8 cellular contexts compared by ENCODE assay signal in genomic region chr3:185822957-185823279, GRCh38. TPM values are rescaled to one million over a fixed set of nuclear protein-coding genes. Genes with fewer than 3 reads are reported as not detected.
DNase-seq lines count a peak whose midpoint lies in the region; ATAC-seq and TF ChIP-seq lines count a peak whose summit lies in the region.

No MANE protein-coding gene starts in this region.

- peak overlapping the region; percentile 85 for H3K4me3 ChIP-seq in iPS-11a (ENCODE audit: low read depth, low read length)

- CTCF ChIA-PET in activated B cell treated with CpG ODN at 0.5 μM for 24 hours (lab: Charles Lee): interaction anchor here (0.6 to 0.9 kb wide), 2 partner anchors 19 to 162 kb away, joined by 3 read pairs; no protein-coding TSS in a partner anchor

- intact Hi-C loops in activated B cell treated with CpG ODN at 0.5 μM for 24 hours (cut with micrococcal nuclease): loop anchor here (5.0 kb wide), 1 partner anchor 114 kb away; the partner anchor contains the start of gene TRA2B

- ATAC-seq in activated B cell treated with CpG ODN at 0.5 μM for 24 hours (ENCODE audit: low read depth): no peak
- ATAC-seq in stimulated activated naive B cell treated with anti-CD40 and anti-IgM and Interleukin-4, amounts not matched to agents 10 μg/mL and 1 μg/mL and 100 μg/mL, for 72 hours (replicated peaks): no peak

- H3K27ac Mint-ChIP-seq in activated B cell treated with CpG ODN at 0.5 μM for 24 hours: no peak overlapping the region
- H3K27ac Mint-ChIP-seq in stimulated activated naive B cell treated with anti-CD40 and anti-IgM and Interleukin-4, amounts not matched to agents 10 μg/mL and 1 μg/mL and 100 μg/mL, for 72 hours: peak overlapping the region; percentile 9

- POLR2A ChIA-PET in activated B cell treated with CpG ODN at 0.5 μM for 24 hours (lab: Charles Lee): interaction anchor here (1.1 kb wide), 1 partner anchor 237 kb away, joined by 3 read pairs; the partner anchor contains the start of gene SENP2

- peaks cover 16% of the 10 kb centered on the region for H3K4me1 Mint-ChIP-seq in activated B cell treated with CpG ODN at 0.5 μM for 24 hours
- H3K4me1 Mint-ChIP-seq in stimulated activated naive B cell treated with anti-CD40 and anti-IgM and Interleukin-4, amounts not matched to agents 10 μg/mL and 1 μg/mL and 100 μg/mL, for 72 hours: peaks cover 5 to 15% of the 10 kb centered on the region in 2 donors

- peaks cover 53% of the 10 kb centered on the region for H3K27me3 Mint-ChIP-seq in activated B cell treated with CpG ODN at 0.5 μM for 24 hours
- peaks cover 53 to 60% of the 10 kb centered on the region in 2 donors for H3K27me3 Mint-ChIP-seq in stimulated activated naive B cell treated with anti-CD40 and anti-IgM and Interleukin-4, amounts not matched to agents 10 μg/mL and 1 μg/mL and 100 μg/mL, for 72 hours

- peak; percentile 45 for DNase-seq in NOMO-1 treated with DMSO at 0.1 percent for 48 hours (lab: John Stamatoyannopoulos, UW; ENCODE audit: unreplicated experiment)
- no peak for DNase-seq in NOMO-1 treated with dmso at 0.1 percent for 144 hours (lab: John Stamatoyannopoulos, UW; ENCODE audit: unreplicated experiment)
- DNase-seq in activated B cell treated with CpG ODN at 0.5 μM for 24 hours: no peak
- no peak for DNase-seq in stimulated activated naive B cell treated with anti-CD40 and anti-IgM and Interleukin-4, amounts not matched to agents 10 μg/mL and 1 μg/mL and 100 μg/mL, for 72 hours
- DNase-seq in NCI-H446 (lab: John Stamatoyannopoulos, UW): no peak
- DNase-seq in stimulated activated CD8-positive, alpha-beta memory T cell treated with anti-CD3 and anti-CD28 coated beads, Interleukin-4, amount 100 ng/mL, for 48 hours: no peak
- no peak for DNase-seq in Ammon's horn (ENCODE audit: low spot score)

- peak overlapping the region; percentile 66 for H3K4me3 Mint-ChIP-seq in activated B cell treated with CpG ODN at 0.5 μM for 24 hours
- peak overlapping the region; percentile 68 to 93 for H3K4me3 Mint-ChIP-seq in stimulated activated naive B cell treated with anti-CD40 and anti-IgM and Interleukin-4, amounts not matched to agents 10 μg/mL and 1 μg/mL and 100 μg/mL, for 72 hours

- H3K36me3 Mint-ChIP-seq in activated B cell treated with CpG ODN at 0.5 μM for 24 hours (ENCODE audit: low read depth): no peaks in the 10 kb centered on the region
- no peaks in the 10 kb centered on the region for H3K36me3 Mint-ChIP-seq in stimulated activated naive B cell treated with anti-CD40 and anti-IgM and Interleukin-4, amounts not matched to agents 10 μg/mL and 1 μg/mL and 100 μg/mL, for 72 hours

- TF ChIP-seq CTCF in activated B cell treated with CpG ODN at 0.5 μM for 24 hours (IDR thresholded peaks at IDR 0.05): no peak

- H3K9me3 Mint-ChIP-seq in activated B cell treated with CpG ODN at 0.5 μM for 24 hours: no peaks in the 10 kb centered on the region
- H3K9me3 Mint-ChIP-seq in stimulated activated naive B cell treated with anti-CD40 and anti-IgM and Interleukin-4, amounts not matched to agents 10 μg/mL and 1 μg/mL and 100 μg/mL, for 72 hours: no peaks in the 10 kb centered on the region

RNA-seq across cellular contexts. Expression of gene IGF2BP2, which starts 1.9 kb away (rescaled TPM):
- 0.51 and 0.69 TPM in 2 replicates for total RNA-seq in activated B cell treated with CpG ODN at 0.5 μM for 24 hours
